ENCODE assay signal across 8 cellular contexts in genomic region chr6:98947411-98948292, GRCh38. TPM values are rescaled to one million over a fixed set of nuclear protein-coding genes. Genes with fewer than 3 reads are reported as not detected.
DNase-seq lines count a peak whose midpoint lies in the region; ATAC-seq and TF ChIP-seq lines count a peak whose summit lies in the region.

FBXL4 (minus strand) TSS chr6:98947946; CDS start chr6:98926988, 20,958 bp downstream.

- H3K4me3 ChIP-seq in AG04450 (ENCODE audit: low read depth, low read length), result peak within 1 kb of the TSS; percentile 84

- POLR2A ChIA-PET in AG04450 (lab: Yijun Ruan, JAX), result interaction anchor here (1.4 to 2.0 kb wide), 3 partner anchors 10 to 65 kb away, joined by 3 to 5 read pairs (median 4); no protein-coding TSS in a partner anchor

- H3K27me3 ChIP-seq in AG04450 (ENCODE audit: control insufficient read depth, insufficient read depth, low read length), result no peaks in the 10 kb centered on the region

- ATAC-seq in GM18867 (IDR thresholded peaks at IDR 0.05; ENCODE audit: unreplicated experiment) (peak; percentile 84), HG03095 (IDR thresholded peaks at IDR 0.05; ENCODE audit: unreplicated experiment) (peak; percentile 87)

- H3K9me3 ChIP-seq in AG04450 (ENCODE audit: control insufficient read depth, insufficient read depth, low read length), result no peaks in the 10 kb centered on the region

- H3K27ac ChIP-seq in AG04450 (ENCODE audit: low read depth, low read length), result peak within 1 kb of the TSS; percentile 77

- DNase-seq in AG04450 (ENCODE audit: low read depth, low spot score), result peak; percentile 34
- peak; percentile 70 for DNase-seq in NCI-H226
- peak; percentile 63 for DNase-seq in activated CD4-positive, CD25-positive, alpha-beta regulatory T cell treated with anti-CD3 and anti-CD28 coated beads, Interleukin-2, amount 50 U/mL, for 16 hours (ENCODE audit: low read depth, low spot score)
- DNase-seq in central memory CD4-positive, alpha-beta T cell, result peak; percentile 74
- peak; percentile 97 for DNase-seq in islet precursor cell
- DNase-seq in stimulated activated CD4-positive, alpha-beta T cell treated with anti-CD3 and anti-CD28 coated beads, Interleukin-15, amount 100 ng/mL, for 1 hour (ENCODE audit: low read depth in 1 of 2, low spot score in 1 of 2), result peak; percentile 58 to 68

- CTCF ChIA-PET in AG04450 (lab: Charles Lee), result no interaction called here

- TF ChIP-seq CTCF in AG04450 (IDR thresholded peaks at IDR 0.05; ENCODE audit: low read depth, low read length), result no peak

RNA-seq across cellular contexts. Expression of gene FBXL4, which starts in this region (rescaled TPM):
- 15.2 and 20.1 TPM in 2 replicates for polyA plus RNA-seq in AG04450 (2011; rRNA removed)
- polyA minus RNA-seq in AG04450 (2011; rRNA and poly(A)+ RNA removed), result 12.6 and 24.2 TPM in 2 replicates

Comparison
In these comparisons a context has a peak if more than half of its experiments do, and no peak if none do; other contexts are left out.
1. Peak in every context shown above with its lines: DNase-seq, ATAC-seq, H3K4me3 ChIP-seq and H3K27ac ChIP-seq.
2. DNase-seq: peak in every context shown above with its lines; median percentile 97 in islet precursor cell; 74 in central memory CD4-positive, alpha-beta T cell; 70 in NCI-H226; 63 in activated CD4-positive, CD25-positive, alpha-beta regulatory T cell treated with anti-CD3 and anti-CD28 coated beads, Interleukin-2, amount 50 U/mL, for 16 hours; 63 in stimulated activated CD4-positive, alpha-beta T cell treated with anti-CD3 and anti-CD28 coated beads, Interleukin-15, amount 100 ng/mL, for 1 hour; 34 in AG04450.